In the genomic region with DNA sequence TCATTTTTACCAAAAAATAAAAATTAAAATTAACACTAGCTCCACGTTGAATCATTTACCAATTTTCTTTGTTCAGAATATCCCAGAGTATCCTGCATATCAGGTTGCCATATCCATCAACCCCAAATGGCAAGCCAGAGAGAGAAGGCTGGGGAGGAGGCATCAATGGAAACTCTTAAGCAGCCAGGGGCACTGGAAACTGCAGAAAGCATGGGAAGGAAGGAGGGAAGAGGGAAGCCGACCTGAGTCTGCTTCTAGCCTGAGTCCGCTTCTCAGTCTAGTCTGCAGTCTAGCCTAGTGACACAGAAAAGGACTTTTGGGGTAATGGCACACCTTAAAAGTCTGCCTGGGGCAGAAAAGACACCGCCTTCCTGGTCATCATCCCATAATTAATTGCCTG, we compare ENCODE assay signal across 11 cellular contexts. TPM values are rescaled to one million over a fixed set of nuclear protein-coding genes. Genes with fewer than 3 reads are reported as not detected.
A peak's percentile ranks its signal among the peaks of the same experiment; 100 is the strongest.
DNase-seq lines count a peak whose midpoint lies in the region; ATAC-seq and TF ChIP-seq lines count a peak whose summit lies in the region.
"Had no signal": no experiment of that assay in that cellular context is flagged by ENCODE, and none has a peak within 500 bp of the region (broad histone marks: within the 10 kb centered on the region; RNA-seq: fewer than 3 reads in every experiment).

No MANE protein-coding gene starts in this region.

- peaks cover 62% of the 10 kb centered on the region for H3K4me1 Mint-ChIP-seq in activated T-cell treated with anti-CD3 and anti-CD28 coated beads, Interleukin-2, amount 50 U/mL, for 72 hours (ENCODE audit: low read depth)
- peaks cover 29% of the 10 kb centered on the region for H3K4me1 Mint-ChIP-seq in T-helper 17 cell

- H3K9me2 ChIP-seq in hepatocyte (replicated peaks; ENCODE audit: insufficient read depth) = no peaks in the 10 kb centered on the region

- no peaks in the 10 kb centered on the region for H3K9me3 ChIP-seq in T-helper 17 cell (ENCODE audit: control insufficient read depth, low read length, poor library complexity, severe bottlenecking)
- no peaks in the 10 kb centered on the region for H3K9me3 ChIP-seq in hepatocyte (ENCODE audit: low read depth)
- no peaks in the 10 kb centered on the region for H3K9me3 ChIP-seq in subcutaneous abdominal adipose tissue (ENCODE audit: control insufficient read depth in 5 of 5, low read length in 5 of 5)
- H3K9me3 ChIP-seq: ascending aorta, transverse colon had no signal

- TF ChIP-seq POLR2A in GM18505 (IDR thresholded peaks at IDR 0.05; ENCODE audit: borderline replicate concordance, extremely low read depth, insufficient read depth, insufficient read length) = no peak

- no peaks in the 10 kb centered on the region for H4K20me1 ChIP-seq in hepatocyte (ENCODE audit: insufficient read depth, poor library complexity, severe bottlenecking)

- H3K27me3 ChIP-seq in hepatocyte (no peaks in the 10 kb centered on the region), subcutaneous abdominal adipose tissue (ENCODE audit: control insufficient read depth in 5 of 5, insufficient read depth in 4 of 5, low read length in 5 of 5) (no peaks in the 10 kb centered on the region)
- H3K27me3 ChIP-seq: ascending aorta, transverse colon had no signal

- WGBS in hepatocyte (ENCODE audit: low lambda C conversion rate, missing lambda C conversion rate) = 93% methylated on average over 4 of the region's 4 CpGs

- peak overlapping the region in 3 of 5 donors; percentile 33 to 47 (median 40) for H3K9ac ChIP-seq in subcutaneous abdominal adipose tissue (ENCODE audit: low read length in 5 of 5)

- H3K4me3 Mint-ChIP-seq in activated T-cell treated with anti-CD3 and anti-CD28 coated beads, Interleukin-2, amount 50 U/mL, for 72 hours = peak overlapping the region; percentile 95 to 99
- no peak overlapping the region for H3K4me3 Mint-ChIP-seq in T-helper 17 cell

- H3K79me2 ChIP-seq in hepatocyte = peaks cover 32% of the 10 kb centered on the region

- TF ChIP-seq CTCF in hepatocyte (IDR thresholded peaks at IDR 0.05; ENCODE audit: poor library complexity) = no peak

- H3K36me3 Mint-ChIP-seq in activated T-cell treated with anti-CD3 and anti-CD28 coated beads, Interleukin-2, amount 50 U/mL, for 72 hours (ENCODE audit: insufficient read depth in 2 of 2) = peaks cover 10 to 17% of the 10 kb centered on the region in 2 donors
- peaks cover 4% of the 10 kb centered on the region for H3K36me3 Mint-ChIP-seq in T-helper 17 cell (ENCODE audit: low read depth)

- no peak for ATAC-seq in activated T-cell treated with anti-CD3 and anti-CD28 coated beads, Interleukin-2, amount 50 U/mL, for 72 hours (replicated peaks in 1 of 2)
- no peak for ATAC-seq in T-helper 17 cell
- no peak for ATAC-seq in GM18505 (IDR thresholded peaks at IDR 0.05; ENCODE audit: unreplicated experiment)

- H2AFZ ChIP-seq in hepatocyte = no peak overlapping the region

- no peak for DNase-seq in activated T-cell treated with anti-CD3 and anti-CD28 coated beads, Interleukin-2, amount 50 U/mL, for 72 hours
- no peak for DNase-seq in activated T-cell treated with anti-CD3 and anti-CD28 coated beads, Interleukin-2, amount 50 U/mL, for 48 hours
- DNase-seq in T-helper 17 cell (no peak), hepatocyte (ENCODE audit: low spot score) (no peak), superior temporal gyrus (ENCODE audit: extremely low spot score) (no peak), NCI-H510A treated with DMSO at 0.1 percent for 48 hours (lab: John Stamatoyannopoulos, UW) (no peak)
- DNase-seq: NCI-H1048, transverse colon had no signal

- H3K4me3 ChIP-seq in hepatocyte = no peak overlapping the region
- H3K4me3 ChIP-seq in subcutaneous abdominal adipose tissue (ENCODE audit: low read depth in 1 of 5, low read length in 5 of 5) = no peak overlapping the region
- H3K4me3 ChIP-seq: ascending aorta, transverse colon had no signal

- H3K27me3 Mint-ChIP-seq in activated T-cell treated with anti-CD3 and anti-CD28 coated beads, Interleukin-2, amount 50 U/mL, for 72 hours (ENCODE audit: low read depth) = no peaks in the 10 kb centered on the region
- H3K27me3 Mint-ChIP-seq in T-helper 17 cell = no peaks in the 10 kb centered on the region

- H3K27ac Mint-ChIP-seq in activated T-cell treated with anti-CD3 and anti-CD28 coated beads, Interleukin-2, amount 50 U/mL, for 72 hours = peak overlapping the region; percentile 98
- peak overlapping the region; percentile 96 for H3K27ac Mint-ChIP-seq in T-helper 17 cell

- no peak overlapping the region for H3K4me2 ChIP-seq in hepatocyte

- H3K9me3 Mint-ChIP-seq in activated T-cell treated with anti-CD3 and anti-CD28 coated beads, Interleukin-2, amount 50 U/mL, for 72 hours = peaks cover 0 to 4% of the 10 kb centered on the region in 2 donors

- H3K36me3 ChIP-seq in hepatocyte (replicated peaks; ENCODE audit: insufficient read depth, low read depth) (no peaks in the 10 kb centered on the region), subcutaneous abdominal adipose tissue (ENCODE audit: control insufficient read depth in 5 of 5, insufficient read depth in 5 of 5, low read length in 5 of 5) (no peaks in the 10 kb centered on the region)
- H3K36me3 ChIP-seq: ascending aorta, transverse colon had no signal

- H3K27ac ChIP-seq in hepatocyte = peak overlapping the region; percentile 100
- H3K27ac ChIP-seq in subcutaneous abdominal adipose tissue (ENCODE audit: low read depth, low read length) = peak overlapping the region; percentile 88
- H3K27ac ChIP-seq: ascending aorta had no signal

- H3K4me1 ChIP-seq in hepatocyte (ENCODE audit: insufficient read depth) (peaks cover 13% of the 10 kb centered on the region), subcutaneous abdominal adipose tissue (ENCODE audit: control insufficient read depth in 5 of 5, insufficient read depth in 5 of 5, low read length in 5 of 5) (peaks cover 3 to 27% (median 22%) of the 10 kb centered on the region in 5 donors)
- H3K4me1 ChIP-seq: ascending aorta had no signal

RNA-seq across cellular contexts. Expression of gene MTHFS, which starts 1.6 kb away (rescaled TPM):
- total RNA-seq in activated T-cell treated with anti-CD3 and anti-CD28 coated beads, Interleukin-2, amount 50 U/mL, for 72 hours = 10 to 100 TPM; 32.5 to 38.1 TPM
- total RNA-seq in T-helper 17 cell (10 to 100 TPM; 14.3 to 17.1 TPM), hepatocyte (89.4 and 99.9 TPM in 2 replicates)
- polyA plus RNA-seq in hepatocyte = 84.0 and 84.5 TPM in 2 replicates
